In the genomic region with DNA sequence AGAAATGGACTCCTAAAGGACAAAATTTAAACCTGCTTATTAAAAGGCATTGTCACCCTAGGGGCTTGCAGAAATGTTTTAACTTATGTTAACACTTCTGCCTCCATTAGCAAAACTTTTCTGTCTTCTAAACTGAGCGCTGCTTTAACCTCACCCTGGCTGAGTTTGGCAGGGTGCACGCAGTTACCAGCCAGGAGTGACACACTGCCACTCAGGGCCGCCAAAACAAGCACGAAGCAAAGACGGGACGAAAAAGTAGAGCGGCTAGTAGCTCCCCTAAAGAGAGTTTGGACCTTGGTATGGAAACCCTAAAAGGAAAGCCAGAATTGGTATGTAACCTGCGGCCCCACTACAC, we compare ENCODE assay signal across 15 cellular contexts.
"Had no signal": no experiment of that assay in that cellular context is flagged by ENCODE, and none has a peak within 500 bp of the region (broad histone marks: within the 10 kb centered on the region; RNA-seq: fewer than 3 reads in every experiment).

No MANE protein-coding gene starts in this region.

- ATAC-seq: activated CD8-positive, alpha-beta T cell treated with anti-CD3 and anti-CD28 coated beads, Interleukin-2, amount 10 ng/mL, durations not matched to agents 7 days and 5 days; activated T-cell treated with anti-CD3 and anti-CD28 coated beads, Interleukin-2, amount 50 U/mL, for 72 hours; sciatic nerve; stimulated activated effector memory CD8-positive, alpha-beta T cell treated with anti-CD3 and anti-CD28 coated beads, Interleukin-12 subunit alpha, Interleukin-12 subunit beta, amount 100 ng/mL, for 72 hours had no signal

- H3K4me2 ChIP-seq: neural progenitor cell had no signal

- H2AFZ ChIP-seq: neural progenitor cell had no signal

- H3K27ac Mint-ChIP-seq: activated B cell treated with CpG ODN at 0.5 μM for 24 hours; activated CD4-positive, alpha-beta T cell treated with anti-CD3 and anti-CD28 coated beads, Interleukin-2, amount 10 ng/mL, durations not matched to agents 24 days and 14 days; activated CD8-positive, alpha-beta T cell treated with anti-CD3 and anti-CD28 coated beads, Interleukin-2, amount 10 ng/mL, durations not matched to agents 7 days and 5 days; activated naive CD8-positive, alpha-beta T cell treated with anti-CD3 and anti-CD28 coated beads for 36 hours; activated T-cell treated with anti-CD3 and anti-CD28 coated beads, Interleukin-2, amount 50 U/mL, for 72 hours; endodermal cell; mesothelial cell of epicardium; neural progenitor cell; stimulated activated effector memory CD8-positive, alpha-beta T cell treated with anti-CD3 and anti-CD28 coated beads, Interleukin-12 subunit alpha, Interleukin-12 subunit beta, amount 100 ng/mL, for 72 hours; T-helper 2 cell treated with Interferon-gamma antibody and Interleukin-4, amounts not matched to agents 5 μg/mL and 100 μg/mL, for 36 hours had no signal

- H3K9me3 Mint-ChIP-seq: activated B cell treated with CpG ODN at 0.5 μM for 24 hours; activated CD4-positive, alpha-beta T cell treated with anti-CD3 and anti-CD28 coated beads, Interleukin-2, amount 10 ng/mL, durations not matched to agents 24 days and 14 days; activated naive CD8-positive, alpha-beta T cell treated with anti-CD3 and anti-CD28 coated beads for 36 hours; activated T-cell treated with anti-CD3 and anti-CD28 coated beads, Interleukin-2, amount 50 U/mL, for 72 hours; neural progenitor cell; stimulated activated effector memory CD8-positive, alpha-beta T cell treated with anti-CD3 and anti-CD28 coated beads, Interleukin-12 subunit alpha, Interleukin-12 subunit beta, amount 100 ng/mL, for 72 hours; T-helper 2 cell treated with Interferon-gamma antibody and Interleukin-4, amounts not matched to agents 5 μg/mL and 100 μg/mL, for 36 hours had no signal

- H3K9ac ChIP-seq: neural progenitor cell had no signal

- H3K4me3 ChIP-seq: neural progenitor cell, ovary had no signal

- H3K27ac ChIP-seq: neural progenitor cell, ovary had no signal

- H3K27me3 ChIP-seq: neural progenitor cell, ovary had no signal

- H3K9me3 ChIP-seq: ovary had no signal

- H3K4me1 Mint-ChIP-seq: activated B cell treated with CpG ODN at 0.5 μM for 24 hours; activated naive CD8-positive, alpha-beta T cell treated with anti-CD3 and anti-CD28 coated beads for 36 hours; mesothelial cell of epicardium; neural progenitor cell had no signal

- H3K4me3 Mint-ChIP-seq: activated B cell treated with CpG ODN at 0.5 μM for 24 hours; activated CD4-positive, alpha-beta T cell treated with anti-CD3 and anti-CD28 coated beads, Interleukin-2, amount 10 ng/mL, durations not matched to agents 24 days and 14 days; activated CD8-positive, alpha-beta T cell treated with anti-CD3 and anti-CD28 coated beads, Interleukin-2, amount 10 ng/mL, durations not matched to agents 7 days and 5 days; activated naive CD8-positive, alpha-beta T cell treated with anti-CD3 and anti-CD28 coated beads for 36 hours; activated T-cell treated with anti-CD3 and anti-CD28 coated beads, Interleukin-2, amount 50 U/mL, for 72 hours; endodermal cell; mesothelial cell of epicardium; neural progenitor cell; stimulated activated effector memory CD8-positive, alpha-beta T cell treated with anti-CD3 and anti-CD28 coated beads, Interleukin-12 subunit alpha, Interleukin-12 subunit beta, amount 100 ng/mL, for 72 hours; T-helper 2 cell treated with Interferon-gamma antibody and Interleukin-4, amounts not matched to agents 5 μg/mL and 100 μg/mL, for 36 hours had no signal

- H3K36me3 ChIP-seq: neural progenitor cell, ovary had no signal

- H3K27me3 Mint-ChIP-seq: activated B cell treated with CpG ODN at 0.5 μM for 24 hours; activated CD4-positive, alpha-beta T cell treated with anti-CD3 and anti-CD28 coated beads, Interleukin-2, amount 10 ng/mL, durations not matched to agents 24 days and 14 days; activated naive CD8-positive, alpha-beta T cell treated with anti-CD3 and anti-CD28 coated beads for 36 hours had no signal

- H3K4me1 ChIP-seq: neural progenitor cell had no signal

- DNase-seq: activated B cell treated with CpG ODN at 0.5 μM for 24 hours; activated CD4-positive, alpha-beta T cell treated with anti-CD3 and anti-CD28 coated beads, Interleukin-2, amount 10 ng/mL, durations not matched to agents 24 days and 14 days; activated CD8-positive, alpha-beta T cell treated with anti-CD3 and anti-CD28 coated beads, Interleukin-2, amount 10 ng/mL, durations not matched to agents 7 days and 5 days; activated gamma-delta T cell; activated naive CD8-positive, alpha-beta T cell treated with anti-CD3 and anti-CD28 coated beads for 36 hours; activated T-cell treated with anti-CD3 and anti-CD28 coated beads, Interleukin-2, amount 50 U/mL, for 72 hours; amygdala; endodermal cell; hippocampal formation; ovary had no signal
